In the genomic region with DNA sequence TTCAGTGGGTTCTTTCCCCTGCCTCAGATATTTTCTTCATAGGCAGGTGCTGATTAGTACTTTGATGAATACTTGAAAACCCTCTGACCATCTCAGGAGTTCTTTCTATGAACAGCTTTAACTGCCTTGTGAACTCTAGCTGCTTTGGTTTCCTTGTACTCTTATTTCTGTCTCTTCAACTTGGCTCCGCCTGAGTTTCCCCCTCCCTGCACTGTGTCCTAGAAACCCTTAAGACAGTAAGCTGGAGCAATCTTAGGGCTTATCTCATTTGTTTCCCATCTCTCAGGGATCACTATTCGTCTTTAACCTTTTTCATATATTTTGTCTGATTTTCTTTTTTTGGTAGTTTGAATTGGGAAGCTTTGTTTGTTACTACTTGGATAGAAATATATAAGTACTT, we compare ENCODE assay signal across 18 cellular contexts.
"Had no signal": no experiment of that assay in that cellular context is flagged by ENCODE, and none has a peak within 500 bp of the region (broad histone marks: within the 10 kb centered on the region; RNA-seq: fewer than 3 reads in every experiment).

No MANE protein-coding gene starts in this region.

- H3K27ac ChIP-seq: skin epidermis, suprapubic skin had no signal

- H3K4me1 Mint-ChIP-seq: activated CD4-positive, alpha-beta T cell treated with anti-CD3 and anti-CD28 coated beads, Interleukin-2, amount 10 ng/mL, durations not matched to agents 24 days and 14 days; naive thymus-derived CD8-positive, alpha-beta T cell had no signal

- H3K4me1 ChIP-seq: suprapubic skin had no signal

- ATAC-seq: esophagus mucosa; left lobe of liver; mucosa of descending colon; naive thymus-derived CD8-positive, alpha-beta T cell had no signal

- H3K9me3 Mint-ChIP-seq: activated CD4-positive, alpha-beta T cell treated with anti-CD3 and anti-CD28 coated beads, Interleukin-2, amount 10 ng/mL, durations not matched to agents 24 days and 14 days; activated T-helper 1 cell treated with anti-CD3 and anti-CD28 coated beads, Interleukin-12 subunit alpha, Interleukin-12 subunit beta, Interleukin-2, Interleukin-4 antibody, amounts not matched to agents 30 ng/mL and 10 ng/mL and 1 ng/mL, durations not matched to agents 14 hours and 24 hours and 36 hours; memory B cell; naive thymus-derived CD8-positive, alpha-beta T cell; T-helper 1 cell treated with Interleukin-12 subunit alpha and Interleukin-12 subunit beta and Interleukin-4 antibody, amounts not matched to agents 30 μg/mL and 1 μg/mL, for 36 hours; type B pancreatic cell had no signal

- H3K27me3 Mint-ChIP-seq: activated CD4-positive, alpha-beta T cell treated with anti-CD3 and anti-CD28 coated beads, Interleukin-2, amount 10 ng/mL, durations not matched to agents 24 days and 14 days; memory B cell; naive thymus-derived CD8-positive, alpha-beta T cell; type B pancreatic cell had no signal

- DNase-seq: activated CD4-positive, alpha-beta T cell treated with anti-CD3 and anti-CD28 coated beads, Interleukin-2, amount 10 ng/mL, durations not matched to agents 24 days and 14 days; activated CD8-positive, alpha-beta memory T cell treated with anti-CD3 and anti-CD28 coated beads, Interleukin-2, amount 50 U/mL, for 48 hours; activated naive CD4-positive, alpha-beta T cell; islet precursor cell; mucosa of descending colon; naive thymus-derived CD8-positive, alpha-beta T cell; posterior cingulate gyrus; stimulated activated CD4-positive, alpha-beta T cell treated with anti-CD3 and anti-CD28 coated beads, Interleukin-15, amount 100 ng/mL, for 24 hours; stimulated activated CD4-positive, alpha-beta T cell treated with anti-CD3 and anti-CD28 coated beads, Interleukin-4, amount 100 ng/mL, for 1 hour; stimulated activated naive CD4-positive, alpha-beta T cell treated with Interleukin-2 at 50 U/mL for 16 hours had no signal

- H3K27me3 ChIP-seq: suprapubic skin had no signal

- H3K27ac Mint-ChIP-seq: activated CD4-positive, alpha-beta T cell treated with anti-CD3 and anti-CD28 coated beads, Interleukin-2, amount 10 ng/mL, durations not matched to agents 24 days and 14 days; activated T-helper 1 cell treated with anti-CD3 and anti-CD28 coated beads, Interleukin-12 subunit alpha, Interleukin-12 subunit beta, Interleukin-2, Interleukin-4 antibody, amounts not matched to agents 30 ng/mL and 10 ng/mL and 1 ng/mL, durations not matched to agents 14 hours and 24 hours and 36 hours; memory B cell; T-helper 1 cell treated with Interleukin-12 subunit alpha and Interleukin-12 subunit beta and Interleukin-4 antibody, amounts not matched to agents 30 μg/mL and 1 μg/mL, for 36 hours; type B pancreatic cell had no signal

- H3K9me3 ChIP-seq: mucosa of descending colon, suprapubic skin had no signal

- H3K4me3 Mint-ChIP-seq: activated CD4-positive, alpha-beta T cell treated with anti-CD3 and anti-CD28 coated beads, Interleukin-2, amount 10 ng/mL, durations not matched to agents 24 days and 14 days; activated T-helper 1 cell treated with anti-CD3 and anti-CD28 coated beads, Interleukin-12 subunit alpha, Interleukin-12 subunit beta, Interleukin-2, Interleukin-4 antibody, amounts not matched to agents 30 ng/mL and 10 ng/mL and 1 ng/mL, durations not matched to agents 14 hours and 24 hours and 36 hours; memory B cell; naive thymus-derived CD8-positive, alpha-beta T cell; T-helper 1 cell treated with Interleukin-12 subunit alpha and Interleukin-12 subunit beta and Interleukin-4 antibody, amounts not matched to agents 30 μg/mL and 1 μg/mL, for 36 hours; type B pancreatic cell had no signal
